ENCODE assay signal across 8 cellular contexts in the genomic region with DNA sequence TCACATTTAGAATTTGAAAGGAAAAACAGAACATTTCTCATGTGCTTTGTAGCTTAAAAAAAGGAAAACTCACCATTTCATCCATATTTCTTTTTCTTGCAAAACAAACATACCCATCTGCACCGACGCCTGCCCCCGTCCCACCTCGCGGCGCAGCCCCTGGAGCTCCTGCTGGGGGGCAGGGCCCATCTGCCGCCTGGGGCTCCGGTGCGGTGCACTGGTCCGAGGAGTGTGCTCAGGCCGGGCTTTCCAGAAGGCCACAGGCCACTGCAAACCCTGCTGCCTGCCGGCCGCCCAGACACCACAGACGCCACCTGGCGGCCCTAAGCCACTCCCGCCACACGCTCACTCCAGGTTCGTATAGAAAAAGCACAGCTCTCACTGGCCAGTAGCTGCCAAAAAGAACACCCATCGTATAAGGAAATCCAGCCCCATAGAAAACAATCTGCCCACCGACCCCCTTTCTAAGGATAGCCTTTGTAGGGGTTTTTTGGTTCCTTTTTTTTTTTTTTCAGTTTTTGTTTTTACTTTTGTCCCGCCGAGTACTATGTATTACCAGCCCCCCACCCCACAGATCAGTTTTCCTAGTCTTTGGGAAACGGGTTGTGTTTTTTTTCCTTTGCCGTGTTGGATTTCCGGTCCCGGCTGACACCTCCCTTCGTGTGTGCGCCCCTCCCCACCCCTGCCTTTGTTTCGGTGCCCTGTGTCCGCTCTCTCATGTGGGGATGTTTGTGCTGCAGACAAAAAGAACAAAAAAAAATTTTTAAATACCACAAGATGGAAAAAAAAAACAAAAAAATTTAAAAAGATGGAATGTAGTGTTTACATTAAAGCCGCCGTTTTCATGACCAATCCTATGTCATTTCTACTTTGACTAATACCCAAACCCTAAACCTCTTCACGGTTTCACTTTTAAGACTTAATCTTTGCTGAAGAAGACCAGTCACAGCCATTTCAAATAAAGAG.
DNase-seq lines count a peak whose midpoint lies in the region; ATAC-seq and TF ChIP-seq lines count a peak whose summit lies in the region.

No MANE protein-coding gene starts in this region.

- H3K9me3 ChIP-seq in ascending aorta (no peaks in the 10 kb centered on the region), right atrium auricular region (no peaks in the 10 kb centered on the region), prostate gland (no peaks in the 10 kb centered on the region), uterus (no peaks in the 10 kb centered on the region)

- H3K27ac ChIP-seq in ascending aorta, result peak overlapping the region; percentile 66 to 90
- H3K27ac ChIP-seq in right atrium auricular region, result peak overlapping the region; percentile 66 to 76
- peak overlapping the region; percentile 26 to 57 for H3K27ac ChIP-seq in prostate gland
- peak overlapping the region; percentile 64 to 83 for H3K27ac ChIP-seq in uterus

- TF ChIP-seq POLR2A in prostate gland (IDR thresholded peaks at IDR 0.05), result no peak
- TF ChIP-seq POLR2A in uterus (IDR thresholded peaks at IDR 0.05), result no peak

- DNase-seq in DMS153 (lab: John Stamatoyannopoulos, UW), result peak; percentile 67
- peak; percentile 89 for DNase-seq in HuH-7 (ENCODE audit: low spot score)
- DNase-seq in T follicular helper cell (ENCODE audit: low read depth), result peak; percentile 19
- DNase-seq in ascending aorta (ENCODE audit: low spot score in 2 of 2), result peak in 1 of 2 donors; percentile 87
- peak; percentile 74 for DNase-seq in right atrium auricular region (ENCODE audit: low spot score)
- DNase-seq in prostate gland (ENCODE audit: low spot score), result peak; percentile 72
- DNase-seq in uterus, result peak; percentile 73 to 76

- H3K27me3 ChIP-seq in ascending aorta (no peaks in the 10 kb centered on the region), right atrium auricular region (no peaks in the 10 kb centered on the region), prostate gland (replicated peaks; ENCODE audit: insufficient read depth) (no peaks in the 10 kb centered on the region), uterus (no peaks in the 10 kb centered on the region)

- TF ChIP-seq CTCF in ascending aorta (IDR thresholded peaks at IDR 0.05), result peak; percentile 47 to 92 (median 81)
- TF ChIP-seq CTCF in right atrium auricular region (IDR thresholded peaks at IDR 0.05), result peak; percentile 79 to 91
- TF ChIP-seq CTCF in prostate gland (IDR thresholded peaks at IDR 0.05), result peak; percentile 35 to 83 (median 63)
- TF ChIP-seq CTCF in uterus (IDR thresholded peaks at IDR 0.05), result peak; percentile 80 to 93 (median 86)

- H3K4me1 ChIP-seq in ascending aorta (peaks cover 3 to 5% of the 10 kb centered on the region in 2 donors), right atrium auricular region (peaks cover 0 to 9% of the 10 kb centered on the region in 2 donors), prostate gland (replicated peaks) (no peaks in the 10 kb centered on the region), uterus (no peaks in the 10 kb centered on the region)

- ATAC-seq in GM21529 (IDR thresholded peaks at IDR 0.05; ENCODE audit: unreplicated experiment), result peak; percentile 89

- WGBS in prostate gland, result 2% methylated on average over 33 of the region's 33 CpGs

- H3K4me3 ChIP-seq in ascending aorta, result peak overlapping the region; percentile 51 to 68
- peak overlapping the region; percentile 30 to 43 for H3K4me3 ChIP-seq in right atrium auricular region
- H3K4me3 ChIP-seq in prostate gland, result peak overlapping the region; percentile 9 to 27
- H3K4me3 ChIP-seq in uterus, result peak overlapping the region; percentile 29 to 39

- intact Hi-C loops in ascending aorta (cut with DNase I) (loop anchor here (2.0 to 5.0 kb wide), 2 partner anchors 68 to 164 kb away; a partner anchor contains a TSS), prostate gland (cut with DNase I) (no loop called here), uterus (cut with DNase I; ENCODE audit: low total_unique reads) (no loop called here)

- no peaks in the 10 kb centered on the region for H3K36me3 ChIP-seq in ascending aorta
- H3K36me3 ChIP-seq in right atrium auricular region, result peaks cover 4% of the 10 kb centered on the region
- no peaks in the 10 kb centered on the region for H3K36me3 ChIP-seq in prostate gland
- no peaks in the 10 kb centered on the region for H3K36me3 ChIP-seq in uterus
